ENCODE assay signal across 15 cellular contexts in the genomic region with DNA sequence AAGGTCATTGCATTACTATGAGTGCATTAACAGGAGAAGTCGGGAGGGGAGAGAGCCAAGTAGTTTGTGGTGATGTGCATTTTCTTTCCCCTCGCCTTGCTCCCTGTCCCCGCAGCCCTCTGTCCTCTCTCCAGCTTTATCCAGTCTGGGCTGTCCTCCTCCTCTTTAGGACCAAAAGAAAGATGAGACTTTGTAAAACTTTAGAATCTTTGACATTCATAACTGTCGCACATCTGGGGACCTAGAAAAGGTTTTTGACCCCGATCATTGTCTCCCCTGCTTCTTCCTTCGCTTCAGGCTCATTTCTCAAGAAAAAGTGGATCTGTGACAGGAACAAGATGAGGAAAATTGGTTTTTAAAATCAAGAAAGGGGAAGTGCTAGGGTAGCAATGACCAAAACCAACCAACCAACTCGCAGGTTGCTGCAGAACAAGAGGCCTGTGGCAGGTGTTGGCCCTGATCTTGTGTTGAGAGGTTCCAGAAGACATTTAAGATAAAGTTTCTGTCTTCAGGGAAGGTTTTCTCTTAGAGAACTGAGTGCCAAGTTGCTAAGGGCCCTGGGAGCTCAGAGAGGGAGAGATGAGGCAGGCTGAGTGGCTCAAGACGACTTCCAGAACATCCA. TPM values are rescaled to one million over a fixed set of nuclear protein-coding genes. Genes with fewer than 3 reads are reported as not detected.
DNase-seq lines count a peak whose midpoint lies in the region; ATAC-seq and TF ChIP-seq lines count a peak whose summit lies in the region.
"Had no signal": no experiment of that assay in that cellular context is flagged by ENCODE, and none has a peak within 500 bp of the region (broad histone marks: within the 10 kb centered on the region; RNA-seq: fewer than 3 reads in every experiment).

No MANE protein-coding gene starts in this region.

- no peak overlapping the region for H3K9ac ChIP-seq in trophoblast cell (ENCODE audit: low read length)
- H3K9ac ChIP-seq in neural progenitor cell: no peak overlapping the region
- H3K9ac ChIP-seq: SK-N-SH had no signal

- H3K27ac Mint-ChIP-seq in GM23338 (no peak overlapping the region), neural progenitor cell (no peak overlapping the region)
- H3K27ac Mint-ChIP-seq: activated naive CD8-positive, alpha-beta T cell treated with anti-CD3 and anti-CD28 coated beads, Interleukin-2, amount 10 ng/mL, durations not matched to agents 7 days and 5 days had no signal

- no peak overlapping the region for H4K12ac ChIP-seq in trophoblast cell (ENCODE audit: low read depth, low read length)

- H3K4me1 Mint-ChIP-seq in GM23338 (peaks cover 11% of the 10 kb centered on the region), neural progenitor cell (peaks cover 12% of the 10 kb centered on the region)

- no peak for ATAC-seq in GM23338
- ATAC-seq in sciatic nerve: no peak

- H3F3A ChIP-seq in GM23338 (replicated peaks; ENCODE audit: low read depth) (no peaks in the 10 kb centered on the region), neural progenitor cell (ENCODE audit: low read depth) (peaks cover 3% of the 10 kb centered on the region)

- H2BK5ac ChIP-seq in trophoblast cell (ENCODE audit: low read depth, low read length, poor library complexity): no peak overlapping the region

- peak overlapping the region; percentile 35 for H4K91ac ChIP-seq in trophoblast cell (ENCODE audit: low read depth, low read length)

- H3K27me3 ChIP-seq in AG04450 (ENCODE audit: control insufficient read depth, insufficient read depth, low read length) (peaks cover 2% of the 10 kb centered on the region), GM23338 (ENCODE audit: insufficient read depth) (no peaks in the 10 kb centered on the region), trophoblast cell (ENCODE audit: insufficient read depth, low read length) (no peaks in the 10 kb centered on the region), neural progenitor cell (no peaks in the 10 kb centered on the region)

- H3K27me3 Mint-ChIP-seq in GM23338 (ENCODE audit: insufficient read depth, low read depth, poor library complexity) (peaks cover 8% of the 10 kb centered on the region), neural progenitor cell (ENCODE audit: insufficient read depth, low read depth) (peaks cover 4% of the 10 kb centered on the region)
- H3K27me3 Mint-ChIP-seq: activated naive CD8-positive, alpha-beta T cell treated with anti-CD3 and anti-CD28 coated beads, Interleukin-2, amount 10 ng/mL, durations not matched to agents 7 days and 5 days; central memory CD8-positive, alpha-beta T cell had no signal

- no peak overlapping the region for H3K18ac ChIP-seq in trophoblast cell (ENCODE audit: low read length)

- H3K79me2 ChIP-seq in GM23338 (replicated peaks; ENCODE audit: insufficient read depth): no peaks in the 10 kb centered on the region
- no peaks in the 10 kb centered on the region for H3K79me2 ChIP-seq in trophoblast cell (ENCODE audit: control insufficient read depth, insufficient read depth, low read length, poor library complexity)
- no peaks in the 10 kb centered on the region for H3K79me2 ChIP-seq in neural progenitor cell (ENCODE audit: low read depth)

- H3K36me3 Mint-ChIP-seq in GM23338 (ENCODE audit: low read depth) (no peaks in the 10 kb centered on the region), neural progenitor cell (no peaks in the 10 kb centered on the region)

- H3K36me3 ChIP-seq in GM23338 (ENCODE audit: insufficient read depth): no peaks in the 10 kb centered on the region
- no peaks in the 10 kb centered on the region for H3K36me3 ChIP-seq in trophoblast cell (ENCODE audit: control insufficient read depth in 1 of 2, insufficient read depth in 2 of 2, low read length in 2 of 2)
- no peaks in the 10 kb centered on the region for H3K36me3 ChIP-seq in neural progenitor cell
- H3K36me3 ChIP-seq: tibial nerve had no signal

- H4K20me1 ChIP-seq in GM23338 (replicated peaks; ENCODE audit: insufficient read depth) (no peaks in the 10 kb centered on the region), neural progenitor cell (ENCODE audit: low read depth) (no peaks in the 10 kb centered on the region)

- H3K4ac ChIP-seq in trophoblast cell (ENCODE audit: low read depth, low read length): no peak overlapping the region

- CTCF ChIA-PET in AG04450 (lab: Charles Lee): interaction anchor here (1.2 kb wide), 1 partner anchor 24 kb away, joined by 4 read pairs; no protein-coding TSS in a partner anchor

- intact Hi-C loops in sciatic nerve (cut with DNase I): no loop called here

- no peaks in the 10 kb centered on the region; the same call in 1 of the 2 replicates for H3K9me3 ChIP-seq in AG04450 (ENCODE audit: control insufficient read depth, insufficient read depth, low read length)
- no peaks in the 10 kb centered on the region for H3K9me3 ChIP-seq in trophoblast cell (ENCODE audit: insufficient read depth, low read depth, low read length)
- no peaks in the 10 kb centered on the region for H3K9me3 ChIP-seq in neural progenitor cell (ENCODE audit: low read depth)
- H3K9me3 ChIP-seq: SK-N-SH, tibial nerve had no signal

- H3K14ac ChIP-seq in trophoblast cell (ENCODE audit: low read length): no peak overlapping the region

- H3K4me1 ChIP-seq in GM23338 (ENCODE audit: insufficient read depth) (peaks cover 14% of the 10 kb centered on the region), trophoblast cell (ENCODE audit: control insufficient read depth in 1 of 2, insufficient read depth in 2 of 2, low read length in 2 of 2) (peaks cover 10 to 14% of the 10 kb centered on the region in 2 experiments), neural progenitor cell (peaks cover 22% of the 10 kb centered on the region)

- no peak overlapping the region for H2AK5ac ChIP-seq in trophoblast cell (ENCODE audit: low read length)

- no peak overlapping the region for H3K23ac ChIP-seq in trophoblast cell (ENCODE audit: low read length)

- H3K79me1 ChIP-seq in trophoblast cell (ENCODE audit: low read length): peaks cover 2% of the 10 kb centered on the region

- peak overlapping the region; percentile 11 for H3K27ac ChIP-seq in AG04450 (ENCODE audit: low read depth, low read length)
- H3K27ac ChIP-seq in GM23338 (ENCODE audit: low read depth): no peak overlapping the region
- H3K27ac ChIP-seq in epithelial cell of prostate: peak overlapping the region; percentile 34
- H3K27ac ChIP-seq in trophoblast cell (ENCODE audit: low read depth, low read length): no peak overlapping the region
- H3K27ac ChIP-seq in neural progenitor cell: no peak overlapping the region

- H2AFZ ChIP-seq in GM23338 (peak overlapping the region; percentile 47; the same call in 1 of the 2 replicates), trophoblast cell (ENCODE audit: insufficient read depth, low read length, poor library complexity) (no peak overlapping the region), neural progenitor cell (replicated peaks) (no peak overlapping the region)

- H3K9me3 Mint-ChIP-seq in GM23338 (no peaks in the 10 kb centered on the region), neural progenitor cell (no peaks in the 10 kb centered on the region)
- H3K9me3 Mint-ChIP-seq: activated naive CD8-positive, alpha-beta T cell treated with anti-CD3 and anti-CD28 coated beads, Interleukin-2, amount 10 ng/mL, durations not matched to agents 7 days and 5 days; central memory CD8-positive, alpha-beta T cell had no signal

- no peak for DNase-seq in AG04450 (ENCODE audit: low read depth, low spot score)
- DNase-seq in GM23338 (ENCODE audit: low spot score): no peak
- DNase-seq in epithelial cell of prostate (ENCODE audit: low read depth, low spot score): no peak
- DNase-seq in trophoblast cell: no peak
- DNase-seq in NCI-H510A treated with DMSO at 0.1 percent for 48 hours (lab: John Stamatoyannopoulos, UW): no peak
- DNase-seq in neural progenitor cell (ENCODE audit: low spot score): no peak
- DNase-seq in DMS114 treated with DMSO at 0.1 percent for 48 hours (lab: John Stamatoyannopoulos, UW; ENCODE audit: unreplicated experiment): no peak
- DNase-seq in sciatic nerve (ENCODE audit: low spot score): no peak
- DNase-seq: activated naive CD8-positive, alpha-beta T cell treated with anti-CD3 and anti-CD28 coated beads, Interleukin-2, amount 10 ng/mL, durations not matched to agents 7 days and 5 days; DND-41; head of caudate nucleus; SK-N-SH; stimulated activated CD4-positive, alpha-beta T cell treated with anti-CD3 and anti-CD28 coated beads, Interleukin-12 subunit alpha, Interleukin-12 subunit beta, amount 100 ng/mL, for 4 hours had no signal

- no peak overlapping the region for H3K4me3 Mint-ChIP-seq in GM23338
- H3K4me3 Mint-ChIP-seq in neural progenitor cell: no peak overlapping the region
- H3K4me3 Mint-ChIP-seq: activated naive CD8-positive, alpha-beta T cell treated with anti-CD3 and anti-CD28 coated beads, Interleukin-2, amount 10 ng/mL, durations not matched to agents 7 days and 5 days; central memory CD8-positive, alpha-beta T cell had no signal

- H4K8ac ChIP-seq in trophoblast cell (ENCODE audit: low read depth, low read length): no peak overlapping the region

- H3K4me3 ChIP-seq in AG04450 (ENCODE audit: low read depth, low read length) (no peak overlapping the region), GM23338 (no peak overlapping the region), trophoblast cell (ENCODE audit: low read depth, low read length) (no peak overlapping the region), neural progenitor cell (no peak overlapping the region)
- H3K4me3 ChIP-seq: tibial nerve had no signal

- TF ChIP-seq CTCF in AG04450 (IDR thresholded peaks at IDR 0.05; ENCODE audit: low read depth, low read length): no peak
- TF ChIP-seq CTCF in GM23338 (conservative IDR thresholded peaks at IDR 0.05; ENCODE audit: low read depth in 2 of 2): no peak
- TF ChIP-seq CTCF in neural progenitor cell (IDR thresholded peaks at IDR 0.05): no peak

- no CpG with 5 or more reads among the region's 8 CpGs for WGBS in trophoblast cell (ENCODE audit: extremely low coverage, insufficient coverage, insufficient read length)

- H3K9me2 ChIP-seq in GM23338 (ENCODE audit: insufficient read depth): no peaks in the 10 kb centered on the region
- H3K9me2 ChIP-seq: SK-N-SH had no signal

- no peak overlapping the region for H2BK120ac ChIP-seq in trophoblast cell (ENCODE audit: insufficient read depth, low read length, poor library complexity)

- H2BK12ac ChIP-seq in trophoblast cell (ENCODE audit: low read length): no peak overlapping the region

- no peak overlapping the region for H3K4me2 ChIP-seq in GM23338
- no peak overlapping the region for H3K4me2 ChIP-seq in trophoblast cell (ENCODE audit: low read length)
- H3K4me2 ChIP-seq in neural progenitor cell: no peak overlapping the region
- H3K4me2 ChIP-seq: SK-N-SH had no signal

- POLR2A ChIA-PET in AG04450 (lab: Yijun Ruan, JAX): no interaction called here

RNA-seq across cellular contexts. Expression of a gene that starts 17.6 kb away (rescaled TPM):
- polyA plus RNA-seq in AG04450 (2011; rRNA removed) (1.6 TPM in 2 replicates), GM23338 (2016; fragmentation: Nextera tagmentation; extraction: Ambion mirVana) (not detected in 2 replicates)
- 1.6 and 2.0 TPM in 2 replicates for polyA minus RNA-seq in AG04450 (2011; rRNA and poly(A)+ RNA removed)
- total RNA-seq in GM23338 (2014; rRNA removed; shearing (Covaris generic)): 0.07 TPM in 1 of 2 replicates, not detected in the other
- polyA plus RNA-seq in trophoblast cell (2013): 2.7 and 2.9 TPM in 2 replicates
- total RNA-seq in neural progenitor cell (ENCODE audit: low replicate concordance) (0.25 TPM in 1 of 2 replicates, not detected in the other), sciatic nerve (2.5 TPM)

RNA-seq across cellular contexts. Expression of a gene that starts 22.9 kb away (rescaled TPM):
- polyA plus RNA-seq in AG04450 (2011; rRNA removed) (414 and 422 TPM in 2 replicates), GM23338 (2016; fragmentation: Nextera tagmentation; extraction: Ambion mirVana) (235 and 241 TPM in 2 replicates)
- 125 and 133 TPM in 2 replicates for polyA minus RNA-seq in AG04450 (2011; rRNA and poly(A)+ RNA removed)
- 60.9 and 71.6 TPM in 2 replicates for total RNA-seq in GM23338 (2014; rRNA removed; shearing (Covaris generic))
- polyA plus RNA-seq in trophoblast cell (2013): 244 and 246 TPM in 2 replicates
- total RNA-seq in neural progenitor cell (ENCODE audit: low replicate concordance) (71.1 and 82.8 TPM in 2 replicates), sciatic nerve (58.6 TPM)

Comparison
In these comparisons a context has a peak if more than half of its experiments do, and no peak if none do; other contexts are left out.
1. H3K27ac ChIP-seq: peak in AG04450 (single experiment) and epithelial cell of prostate (single experiment); none in GM23338 (single experiment), trophoblast cell (single experiment) and neural progenitor cell (single experiment).